In the genomic region with DNA sequence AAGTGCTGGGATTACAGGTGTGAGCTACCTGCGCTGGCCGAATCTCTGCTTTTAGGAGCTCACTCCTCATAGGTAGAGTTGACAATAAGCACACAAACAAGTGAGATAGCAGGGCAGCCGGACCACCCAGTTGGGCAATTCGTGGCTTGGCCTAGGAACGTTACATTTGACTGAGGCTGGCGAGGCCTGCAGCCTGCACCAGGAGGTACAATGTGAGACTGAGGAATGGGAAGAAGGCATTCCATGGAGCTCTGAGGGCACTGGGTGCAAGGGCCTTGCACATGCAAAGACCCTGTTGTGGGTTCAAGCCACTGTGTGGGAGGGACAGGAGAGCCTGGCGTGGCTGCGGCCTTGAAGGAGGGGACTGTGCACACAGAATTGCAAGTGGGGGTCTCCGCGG, we compare ENCODE assay signal across 19 cellular contexts.
A peak's percentile ranks its signal among the peaks of the same experiment; 100 is the strongest.
DNase-seq lines count a peak whose midpoint lies in the region; ATAC-seq and TF ChIP-seq lines count a peak whose summit lies in the region.
"Had no signal": no experiment of that assay in that cellular context is flagged by ENCODE, and none has a peak within 500 bp of the region (broad histone marks: within the 10 kb centered on the region; RNA-seq: fewer than 3 reads in every experiment).

No MANE protein-coding gene starts in this region.

- H2BK5ac ChIP-seq in mesenchymal stem cell (ENCODE audit: low read depth, low read length, poor library complexity, severe bottlenecking) = no peak overlapping the region

- TF ChIP-seq POLR2A in esophagus muscularis mucosa (IDR thresholded peaks at IDR 0.05; ENCODE audit: low read depth) = no peak

- H3K18ac ChIP-seq in mesenchymal stem cell (ENCODE audit: low read depth in 1 of 2, low read length in 2 of 2) = peak overlapping the region; percentile 6 to 25

- H3K4me1 Mint-ChIP-seq in MCF 10A (ENCODE audit: insufficient read depth, unreplicated experiment) = peaks cover 18% of the 10 kb centered on the region
- H3K4me1 Mint-ChIP-seq: B cell had no signal

- H3K36me3 Mint-ChIP-seq in MCF 10A (ENCODE audit: insufficient read depth, unreplicated experiment) = peaks cover 7% of the 10 kb centered on the region

- H3K27ac ChIP-seq in mammary epithelial cell (ENCODE audit: insufficient read depth, low read depth, low read length) (no peak overlapping the region), RWPE2 (ENCODE audit: poor library complexity, severe bottlenecking) (peak overlapping the region; percentile 81), mesenchymal stem cell (ENCODE audit: low read length, poor library complexity, severe bottlenecking) (no peak overlapping the region), smooth muscle cell (ENCODE audit: low read depth) (peak overlapping the region; percentile 94), esophagus muscularis mucosa (replicated peaks in 1 of 4) (no peak overlapping the region), substantia nigra (ENCODE audit: low read depth, low read length, poor library complexity, severe bottlenecking) (no peak overlapping the region)

- peak overlapping the region in 1 of 2 experiments; percentile 5 for H3K4ac ChIP-seq in mesenchymal stem cell (ENCODE audit: low read depth in 1 of 2, low read length in 2 of 2)

- BruUV-seq in MCF 10A (replicated peaks; lab: Mats Ljungman, UMichigan) (no TSS peak), mammary epithelial cell (replicated peaks; lab: Mats Ljungman, UMichigan) (no TSS peak)

- H3K9me3 ChIP-seq in mammary epithelial cell (replicated peaks; ENCODE audit: insufficient read depth, low read length) (no peaks in the 10 kb centered on the region), RWPE2 (ENCODE audit: severe bottlenecking) (no peaks in the 10 kb centered on the region), mesenchymal stem cell (ENCODE audit: control insufficient read depth, low read length) (no peaks in the 10 kb centered on the region), smooth muscle cell (replicated peaks; ENCODE audit: low read depth) (no peaks in the 10 kb centered on the region), esophagus muscularis mucosa (no peaks in the 10 kb centered on the region)

- H3K79me1 ChIP-seq in mesenchymal stem cell (replicated peaks; ENCODE audit: low read length, poor library complexity, severe bottlenecking) = no peaks in the 10 kb centered on the region

- no peak overlapping the region for H4K8ac ChIP-seq in mesenchymal stem cell (ENCODE audit: low read length)

- in situ Hi-C loops in mammary epithelial cell (cut with MboI; ENCODE audit: low sequenced_read_pairs in 2 of 2) = no loop called here

- H3K27me3 ChIP-seq in mammary epithelial cell (ENCODE audit: insufficient read depth, low read length) (no peaks in the 10 kb centered on the region), RWPE2 (ENCODE audit: insufficient read depth, poor library complexity, severe bottlenecking) (no peaks in the 10 kb centered on the region), mesenchymal stem cell (ENCODE audit: control insufficient read depth in 1 of 2, insufficient read depth in 1 of 2, low read length in 2 of 2) (no peaks in the 10 kb centered on the region), smooth muscle cell (ENCODE audit: low read depth) (no peaks in the 10 kb centered on the region), esophagus muscularis mucosa (no peaks in the 10 kb centered on the region)

- peak overlapping the region; percentile 23 for H4K91ac ChIP-seq in mesenchymal stem cell (ENCODE audit: low read length)

- H3K36me3 ChIP-seq in mammary epithelial cell (ENCODE audit: insufficient read depth, low read length) (peaks cover 3% of the 10 kb centered on the region), RWPE2 (ENCODE audit: low read depth) (no peaks in the 10 kb centered on the region), mesenchymal stem cell (ENCODE audit: control insufficient read depth in 1 of 2, insufficient read depth in 2 of 2, low read depth in 1 of 2, low read length in 2 of 2) (peaks cover 0 to 11% of the 10 kb centered on the region in 2 experiments), smooth muscle cell (ENCODE audit: low read depth) (no peaks in the 10 kb centered on the region), esophagus muscularis mucosa (peaks cover 0 to 12% (median 1%) of the 10 kb centered on the region in 4 donors)

- TF ChIP-seq CTCF in MCF 10A (IDR thresholded peaks at IDR 0.05; ENCODE audit: unreplicated experiment) (no peak), mammary epithelial cell (conservative IDR thresholded peaks at IDR 0.05 in 1 of 2, IDR thresholded peaks at IDR 0.05 in 1 of 2; ENCODE audit: extremely low read depth in 1 of 2, insufficient read depth in 1 of 2, low read depth in 1 of 2, low read length in 2 of 2) (no peak), RWPE2 (IDR thresholded peaks at IDR 0.05; ENCODE audit: poor library complexity, severe bottlenecking) (no peak), smooth muscle cell (IDR thresholded peaks at IDR 0.05; ENCODE audit: borderline replicate concordance, insufficient read depth, poor library complexity, severe bottlenecking) (no peak), esophagus muscularis mucosa (IDR thresholded peaks at IDR 0.05) (no peak)

- POLR2A ChIA-PET in MCF 10A (lab: Yijun Ruan, JAX) = no interaction called here

- ATAC-seq in RWPE2 (ENCODE audit: low read depth) = no peak
- ATAC-seq: GM12878, Panc1 had no signal

- H3K14ac ChIP-seq in mesenchymal stem cell (ENCODE audit: low read length in 2 of 2) = peak overlapping the region in 1 of 2 experiments; percentile 5

- H3K79me2 ChIP-seq in mammary epithelial cell (ENCODE audit: insufficient read depth, low read length) (no peaks in the 10 kb centered on the region), smooth muscle cell (ENCODE audit: low read depth) (no peaks in the 10 kb centered on the region)

- intact Hi-C loops in MCF 10A (cut with micrococcal nuclease) = no loop called here
- intact Hi-C loops in mammary epithelial cell (cut with micrococcal nuclease) = loop anchor here (10.0 kb wide), 1 partner anchor 627 kb away; no protein-coding TSS in a partner anchor
- intact Hi-C loops in esophagus muscularis mucosa (cut with DNase I) = no loop called here

- no peak overlapping the region for H2AFZ ChIP-seq in mammary epithelial cell (ENCODE audit: low read depth, low read length)
- H2AFZ ChIP-seq in mesenchymal stem cell (ENCODE audit: low read depth, low read length) = no peak overlapping the region
- H2AFZ ChIP-seq in smooth muscle cell (ENCODE audit: low read depth) = no peak overlapping the region

- no peak for TF ChIP-seq EP300 in esophagus muscularis mucosa (IDR thresholded peaks at IDR 0.05)

- no peak overlapping the region for H2AK5ac ChIP-seq in mesenchymal stem cell (ENCODE audit: low read length, severe bottlenecking)

- H4K20me1 ChIP-seq in mammary epithelial cell (ENCODE audit: insufficient read depth, low read length) (no peaks in the 10 kb centered on the region), smooth muscle cell (ENCODE audit: low read depth) (no peaks in the 10 kb centered on the region)

- H3K4me1 ChIP-seq in mammary epithelial cell (ENCODE audit: insufficient read depth, low read length) = peaks cover 32% of the 10 kb centered on the region
- peaks cover 29% of the 10 kb centered on the region for H3K4me1 ChIP-seq in RWPE2 (ENCODE audit: insufficient read depth, poor library complexity, severe bottlenecking)
- H3K4me1 ChIP-seq in mesenchymal stem cell (ENCODE audit: control insufficient read depth, insufficient read depth, low read depth, low read length) = peaks cover 20% of the 10 kb centered on the region
- peaks cover 29% of the 10 kb centered on the region for H3K4me1 ChIP-seq in smooth muscle cell (ENCODE audit: low read depth)
- H3K4me1 ChIP-seq in esophagus muscularis mucosa = peaks cover 16 to 28% (median 23%) of the 10 kb centered on the region in 4 donors

- H3K9me3 Mint-ChIP-seq in MCF 10A (ENCODE audit: unreplicated experiment) = no peaks in the 10 kb centered on the region
- H3K9me3 Mint-ChIP-seq: CD4-positive, alpha-beta T cell had no signal

- H3K27ac Mint-ChIP-seq in MCF 10A (ENCODE audit: low read depth, unreplicated experiment) = peak overlapping the region; percentile 95
- H3K27ac Mint-ChIP-seq: B cell; CD4-positive, alpha-beta T cell had no signal

- DNase-seq in MCF 10A (ENCODE audit: unreplicated experiment) (no peak), mammary epithelial cell (no peak), RWPE2 (ENCODE audit: low spot score) (peak; percentile 49), mesenchymal stem cell (no peak), smooth muscle cell (lab: John Stamatoyannopoulos, UW; ENCODE audit: unreplicated experiment) (no peak), NCI-H69 (lab: John Stamatoyannopoulos, UW) (no peak), esophagus muscularis mucosa (ENCODE audit: extremely low spot score) (no peak), substantia nigra (lab: John Stamatoyannopoulos, UW) (no peak)
- DNase-seq: ACHN; CD4-positive, alpha-beta T cell; DMS79; HCEC 1CT; NCI-H1048; NCI-H1694; NCI-H446; NCI-H774 had no signal

- H2BK15ac ChIP-seq in mesenchymal stem cell (ENCODE audit: low read depth, poor library complexity, severe bottlenecking) = no peak overlapping the region

- H3K9ac ChIP-seq in mammary epithelial cell (ENCODE audit: insufficient read depth, low read length) (no peak overlapping the region), mesenchymal stem cell (ENCODE audit: low read length) (no peak overlapping the region), smooth muscle cell (ENCODE audit: low read depth) (no peak overlapping the region)

- H3F3A ChIP-seq in smooth muscle cell (ENCODE audit: low read depth) = peaks cover 14% of the 10 kb centered on the region

- no peaks in the 10 kb centered on the region for H3K27me3 Mint-ChIP-seq in MCF 10A (ENCODE audit: insufficient read depth, unreplicated experiment)
- H3K27me3 Mint-ChIP-seq: B cell; CD4-positive, alpha-beta T cell had no signal

- H3K4me2 ChIP-seq in mammary epithelial cell (ENCODE audit: insufficient read depth, low read depth, low read length) (no peak overlapping the region), mesenchymal stem cell (ENCODE audit: low read length, poor library complexity, severe bottlenecking) (no peak overlapping the region), smooth muscle cell (no peak overlapping the region)

- peak overlapping the region in 1 of 2 experiments; percentile 14 for H3K23ac ChIP-seq in mesenchymal stem cell (ENCODE audit: low read length in 2 of 2)

- H3K4me3 Mint-ChIP-seq in MCF 10A (ENCODE audit: unreplicated experiment) = no peak overlapping the region
- H3K4me3 Mint-ChIP-seq: B cell; CD4-positive, alpha-beta T cell had no signal

- WGBS in mammary epithelial cell (ENCODE audit: low coverage, missing lambda C conversion rate) = 95% methylated on average over 9 of the region's 10 CpGs
- WGBS in mesenchymal stem cell = 99% methylated on average over 10 of the region's 10 CpGs
- 94% methylated on average over 10 of the region's 10 CpGs for WGBS in smooth muscle cell (ENCODE audit: low lambda C conversion rate)
- 100% methylated on average over 5 of the region's 10 CpGs for WGBS in esophagus muscularis mucosa

- H2BK12ac ChIP-seq in mesenchymal stem cell (ENCODE audit: low read length in 2 of 2) = peak overlapping the region in 1 of 2 experiments; percentile 11

- H3K4me3 ChIP-seq in mammary epithelial cell (replicated peaks in 1 of 3; ENCODE audit: insufficient read depth in 1 of 3, low read depth in 2 of 3, low read length in 3 of 3) (no peak overlapping the region), RWPE2 (ENCODE audit: severe bottlenecking) (no peak overlapping the region), mesenchymal stem cell (ENCODE audit: insufficient read depth in 1 of 2, low read depth in 1 of 2, low read length in 2 of 2) (no peak overlapping the region), smooth muscle cell (no peak overlapping the region), esophagus muscularis mucosa (no peak overlapping the region)
- H3K4me3 ChIP-seq: GM12878 had no signal

- dilution Hi-C loops in mammary epithelial cell (cut with HindIII; ENCODE audit: low sequenced_read_pairs) = no loop called here

- CTCF ChIA-PET in MCF 10A (lab: Yijun Ruan, JAX) (interaction anchor here (0.6 to 0.9 kb wide), 2 partner anchors 16 to 399 kb away, joined by 3 to 4 read pairs; no protein-coding TSS in a partner anchor), mammary epithelial cell (lab: Charles Lee; ENCODE audit: low non-redundant PET) (no interaction called here)

- no peak overlapping the region for H2BK120ac ChIP-seq in mesenchymal stem cell (ENCODE audit: low read depth, low read length)

Comparison
In these comparisons a context has a peak if more than half of its experiments do, and no peak if none do; other contexts are left out.
1. H3K27ac ChIP-seq: peak in RWPE2 (single experiment) and smooth muscle cell (single experiment); none in mammary epithelial cell (single experiment), mesenchymal stem cell (single experiment), esophagus muscularis mucosa (0 of 4) and substantia nigra (single experiment).